1 cellular context compared by ENCODE assay signal in the genomic region with DNA sequence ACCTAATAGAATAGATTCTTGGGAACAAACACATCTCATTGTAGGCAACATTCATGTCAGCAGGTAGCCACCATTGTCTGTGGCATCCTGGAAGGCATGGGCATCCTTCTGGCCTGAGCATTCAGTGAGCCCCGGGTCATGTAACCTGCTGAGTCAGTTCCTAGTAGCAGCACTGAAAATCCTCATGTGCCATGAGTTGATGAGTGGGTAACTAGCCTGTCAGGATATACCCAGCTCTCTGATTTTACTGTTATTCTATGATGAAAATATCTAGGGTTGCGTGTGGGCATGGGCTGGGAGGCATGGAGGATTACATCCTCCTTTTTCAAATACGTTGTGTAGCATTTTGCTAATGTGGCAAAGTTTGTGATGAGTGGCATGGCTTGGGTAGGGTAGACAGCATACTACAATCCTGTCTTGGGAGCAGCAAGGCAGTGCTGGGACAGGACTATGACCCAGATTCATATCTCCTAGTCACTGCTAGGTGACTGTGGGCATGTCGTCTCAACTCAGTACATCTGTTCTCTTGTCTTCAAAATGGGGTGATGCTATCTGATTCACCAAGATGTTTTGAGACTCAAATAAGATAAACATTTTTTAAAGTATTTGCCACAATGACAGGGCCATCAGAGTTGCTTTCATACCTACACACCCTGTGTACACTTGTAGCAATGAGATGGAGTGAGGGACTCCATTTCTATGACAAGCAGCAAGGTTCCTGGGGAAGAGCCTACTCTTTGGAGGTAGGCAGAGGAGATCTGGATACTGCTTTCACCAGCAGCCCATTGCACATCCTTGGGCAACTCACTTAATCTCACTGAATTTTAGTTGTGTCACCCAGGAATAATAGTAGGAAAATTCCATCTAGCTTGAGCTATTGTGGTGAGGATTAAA.
TF ChIP-seq lines count a peak whose summit lies in the region.

No MANE protein-coding gene starts in this region.

TF ChIP-seq in HCT116, 20 proteins besides CTCF, POLR2A, EP300 and RAD21 (continued from another document):
- TF ChIP-seq, protein P1, sequence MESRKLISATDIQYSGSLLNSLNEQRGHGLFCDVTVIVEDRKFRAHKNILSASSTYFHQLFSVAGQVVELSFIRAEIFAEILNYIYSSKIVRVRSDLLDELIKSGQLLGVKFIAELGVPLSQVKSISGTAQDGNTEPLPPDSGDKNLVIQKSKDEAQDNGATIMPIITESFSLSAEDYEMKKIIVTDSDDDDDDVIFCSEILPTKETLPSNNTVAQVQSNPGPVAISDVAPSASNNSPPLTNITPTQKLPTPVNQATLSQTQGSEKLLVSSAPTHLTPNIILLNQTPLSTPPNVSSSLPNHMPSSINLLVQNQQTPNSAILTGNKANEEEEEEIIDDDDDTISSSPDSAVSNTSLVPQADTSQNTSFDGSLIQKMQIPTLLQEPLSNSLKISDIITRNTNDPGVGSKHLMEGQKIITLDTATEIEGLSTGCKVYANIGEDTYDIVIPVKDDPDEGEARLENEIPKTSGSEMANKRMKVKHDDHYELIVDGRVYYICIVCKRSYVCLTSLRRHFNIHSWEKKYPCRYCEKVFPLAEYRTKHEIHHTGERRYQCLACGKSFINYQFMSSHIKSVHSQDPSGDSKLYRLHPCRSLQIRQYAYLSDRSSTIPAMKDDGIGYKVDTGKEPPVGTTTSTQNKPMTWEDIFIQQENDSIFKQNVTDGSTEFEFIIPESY (IDR thresholded peaks at IDR 0.05; ENCODE audit: extremely low read depth, insufficient replicate concordance, low read length) = no peak
- TF ChIP-seq TCF7L2 (IDR thresholded peaks at IDR 0.05; ENCODE audit: borderline replicate concordance, extremely low read depth, insufficient read depth, insufficient read length) = no peak
- TF ChIP-seq SIN3A (IDR thresholded peaks at IDR 0.05; ENCODE audit: low read depth) = no peak
- TF ChIP-seq, protein P2, sequence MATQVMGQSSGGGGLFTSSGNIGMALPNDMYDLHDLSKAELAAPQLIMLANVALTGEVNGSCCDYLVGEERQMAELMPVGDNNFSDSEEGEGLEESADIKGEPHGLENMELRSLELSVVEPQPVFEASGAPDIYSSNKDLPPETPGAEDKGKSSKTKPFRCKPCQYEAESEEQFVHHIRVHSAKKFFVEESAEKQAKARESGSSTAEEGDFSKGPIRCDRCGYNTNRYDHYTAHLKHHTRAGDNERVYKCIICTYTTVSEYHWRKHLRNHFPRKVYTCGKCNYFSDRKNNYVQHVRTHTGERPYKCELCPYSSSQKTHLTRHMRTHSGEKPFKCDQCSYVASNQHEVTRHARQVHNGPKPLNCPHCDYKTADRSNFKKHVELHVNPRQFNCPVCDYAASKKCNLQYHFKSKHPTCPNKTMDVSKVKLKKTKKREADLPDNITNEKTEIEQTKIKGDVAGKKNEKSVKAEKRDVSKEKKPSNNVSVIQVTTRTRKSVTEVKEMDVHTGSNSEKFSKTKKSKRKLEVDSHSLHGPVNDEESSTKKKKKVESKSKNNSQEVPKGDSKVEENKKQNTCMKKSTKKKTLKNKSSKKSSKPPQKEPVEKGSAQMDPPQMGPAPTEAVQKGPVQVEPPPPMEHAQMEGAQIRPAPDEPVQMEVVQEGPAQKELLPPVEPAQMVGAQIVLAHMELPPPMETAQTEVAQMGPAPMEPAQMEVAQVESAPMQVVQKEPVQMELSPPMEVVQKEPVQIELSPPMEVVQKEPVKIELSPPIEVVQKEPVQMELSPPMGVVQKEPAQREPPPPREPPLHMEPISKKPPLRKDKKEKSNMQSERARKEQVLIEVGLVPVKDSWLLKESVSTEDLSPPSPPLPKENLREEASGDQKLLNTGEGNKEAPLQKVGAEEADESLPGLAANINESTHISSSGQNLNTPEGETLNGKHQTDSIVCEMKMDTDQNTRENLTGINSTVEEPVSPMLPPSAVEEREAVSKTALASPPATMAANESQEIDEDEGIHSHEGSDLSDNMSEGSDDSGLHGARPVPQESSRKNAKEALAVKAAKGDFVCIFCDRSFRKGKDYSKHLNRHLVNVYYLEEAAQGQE (IDR thresholded peaks at IDR 0.05; ENCODE audit: low read depth) = no peak
- TF ChIP-seq YY1 (IDR thresholded peaks at IDR 0.05; ENCODE audit: extremely low read depth, insufficient replicate concordance, low read depth, low read length) = no peak
